In the genomic region with DNA sequence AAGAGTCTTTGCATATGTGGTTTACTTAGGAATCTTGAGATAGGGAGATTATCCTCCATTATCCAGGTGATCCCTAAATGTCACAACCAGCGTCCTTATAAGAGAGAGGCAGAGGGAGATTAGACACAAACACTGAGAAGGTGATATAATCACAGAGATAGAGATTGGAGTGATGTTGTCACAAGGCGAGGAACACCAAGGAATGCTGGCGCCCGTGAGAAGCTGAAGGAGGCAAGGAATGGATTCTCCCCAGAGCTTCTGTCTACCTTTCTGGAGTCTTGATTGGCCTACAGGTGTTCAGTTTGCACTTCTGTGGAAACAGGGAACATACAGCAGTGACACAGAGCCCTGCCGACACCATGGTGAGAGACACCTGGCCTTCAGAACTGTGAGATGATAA, we compare ENCODE assay signal across 24 cellular contexts.
"Had no signal": no experiment of that assay in that cellular context is flagged by ENCODE, and none has a peak within 500 bp of the region (broad histone marks: within the 10 kb centered on the region; RNA-seq: fewer than 3 reads in every experiment).

No MANE protein-coding gene starts in this region.

- H3K36me3 ChIP-seq: colonic mucosa, esophagus muscularis mucosa, gastroesophageal sphincter, heart left ventricle, left lung, lower lobe of right lung had no signal

- H3K27ac ChIP-seq: colonic mucosa, esophagus muscularis mucosa, foreskin keratinocyte, gastroesophageal sphincter, heart left ventricle, hepatocyte, left lung, lower lobe of right lung had no signal

- H3K27ac Mint-ChIP-seq: dendritic cell treated with granulocyte-macrophage colony-stimulating factor and Interleukin-4, amounts not matched to agents 40 ng/mL and 50 ng/mL, for 4 days; effector memory CD8-positive, alpha-beta T cell; immature natural killer cell; naive B cell had no signal

- H3K4me3 Mint-ChIP-seq: dendritic cell treated with granulocyte-macrophage colony-stimulating factor and Interleukin-4, amounts not matched to agents 40 ng/mL and 50 ng/mL, for 4 days; effector memory CD8-positive, alpha-beta T cell; immature natural killer cell; naive B cell had no signal

- H3K4me3 ChIP-seq: colonic mucosa, esophagus muscularis mucosa, gastroesophageal sphincter, heart left ventricle, hepatocyte, left lung, lower lobe of right lung had no signal

- H3K4me2 ChIP-seq: hepatocyte had no signal

- H3K27me3 ChIP-seq: colonic mucosa, esophagus muscularis mucosa, foreskin keratinocyte, hepatocyte, left lung had no signal

- H3K36me3 Mint-ChIP-seq: immature natural killer cell, naive B cell had no signal

- H3K79me2 ChIP-seq: hepatocyte had no signal

- DNase-seq: colonic mucosa; cortex of kidney; effector CD8-positive, alpha-beta T cell; effector memory CD8-positive, alpha-beta T cell; foreskin keratinocyte; heart left ventricle; hypothalamus; immature natural killer cell; islet precursor cell; kidney; kidney glomerular epithelial cell; left cardiac atrium; left lung; left ventricle myocardium superior; lower lobe of right lung; mesenchymal stem cell; midbrain; naive B cell had no signal

- H3K9me3 Mint-ChIP-seq: dendritic cell treated with granulocyte-macrophage colony-stimulating factor and Interleukin-4, amounts not matched to agents 40 ng/mL and 50 ng/mL, for 4 days had no signal

- ATAC-seq: effector memory CD8-positive, alpha-beta T cell; foreskin keratinocyte; gastroesophageal sphincter; heart left ventricle; left cardiac atrium; left lung; left ventricle myocardium superior; lower lobe of right lung had no signal

- FAIRE-seq: endothelial cell of umbilical vein, frontal cortex, kidney had no signal

- H3K4me1 Mint-ChIP-seq: immature natural killer cell, naive B cell had no signal

- H3K27me3 Mint-ChIP-seq: dendritic cell treated with granulocyte-macrophage colony-stimulating factor and Interleukin-4, amounts not matched to agents 40 ng/mL and 50 ng/mL, for 4 days; effector memory CD8-positive, alpha-beta T cell; naive B cell had no signal

- H3K9me3 ChIP-seq: colonic mucosa, esophagus muscularis mucosa, gastroesophageal sphincter, left lung, lower lobe of right lung had no signal

- H2AFZ ChIP-seq: hepatocyte had no signal

- H3K4me1 ChIP-seq: colonic mucosa, esophagus muscularis mucosa, foreskin keratinocyte, gastroesophageal sphincter, heart left ventricle, left lung, lower lobe of right lung had no signal
